ENCODE assay signal across 21 cellular contexts in the genomic region with DNA sequence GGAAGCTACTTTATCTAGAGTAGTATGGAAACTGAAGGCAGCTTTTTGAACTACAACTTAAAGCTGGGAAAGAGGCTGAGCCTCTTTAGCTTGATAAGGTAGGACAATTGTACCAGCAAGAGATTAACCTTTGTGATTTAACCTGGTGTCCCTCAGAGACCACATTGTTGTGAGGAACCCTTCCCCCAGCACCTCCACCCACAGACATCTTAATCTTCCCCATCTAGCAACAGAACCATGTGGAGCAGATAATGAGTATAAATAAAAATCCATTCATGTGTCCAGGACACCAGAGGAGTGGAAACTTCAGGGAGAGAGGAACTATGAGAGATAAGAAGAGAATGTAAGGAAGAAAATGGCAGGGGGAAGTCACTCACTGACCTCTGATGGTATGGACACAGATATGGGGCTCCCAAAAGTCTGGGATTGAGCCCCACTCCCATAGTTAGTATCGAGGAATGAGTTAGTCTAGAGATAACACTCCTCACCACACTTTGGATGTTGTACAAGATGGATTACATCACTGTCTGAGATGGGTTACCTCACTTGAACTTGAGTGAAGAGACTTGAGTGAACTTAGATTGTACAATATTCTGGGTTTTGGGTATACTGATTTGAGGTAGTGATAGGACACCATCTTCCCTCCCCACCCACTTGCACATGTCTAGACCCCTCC.
"Had no signal": no experiment of that assay in that cellular context is flagged by ENCODE, and none has a peak within 500 bp of the region (broad histone marks: within the 10 kb centered on the region; RNA-seq: fewer than 3 reads in every experiment).

No MANE protein-coding gene starts in this region.

- ATAC-seq: left lung, psoas muscle, SK-N-SH treated with all-trans-retinoic acid at 6 μM for 48 hours had no signal

- H3K27ac Mint-ChIP-seq: activated naive CD4-positive, alpha-beta T cell treated with anti-CD3 and anti-CD28 coated beads for 36 hours; activated T-helper 17 cell treated with anti-CD3 and anti-CD28 coated beads, Interleukin-2, amount 50 U/mL, for 72 hours; T-helper 1 cell treated with Interleukin-12 subunit alpha and Interleukin-12 subunit beta and Interleukin-4 antibody, amounts not matched to agents 30 μg/mL and 1 μg/mL, for 36 hours had no signal

- H3K4me3 Mint-ChIP-seq: activated naive CD4-positive, alpha-beta T cell treated with anti-CD3 and anti-CD28 coated beads for 36 hours; activated T-helper 17 cell treated with anti-CD3 and anti-CD28 coated beads, Interleukin-2, amount 50 U/mL, for 72 hours; nephron progenitor cell had no signal

- H3K9me3 ChIP-seq: adrenal gland, breast epithelium, esophagus squamous epithelium, left lung, psoas muscle, sigmoid colon, suprapubic skin, upper lobe of left lung had no signal

- H3K9me3 Mint-ChIP-seq: activated naive CD4-positive, alpha-beta T cell treated with anti-CD3 and anti-CD28 coated beads for 36 hours; activated T-helper 17 cell treated with anti-CD3 and anti-CD28 coated beads, Interleukin-2, amount 50 U/mL, for 72 hours; nephron progenitor cell had no signal

- H3K36me3 ChIP-seq: adrenal gland, breast epithelium, esophagus squamous epithelium, heart left ventricle, left lung, sigmoid colon, suprapubic skin, upper lobe of left lung had no signal

- H3K27me3 Mint-ChIP-seq: activated T-helper 17 cell treated with anti-CD3 and anti-CD28 coated beads, Interleukin-2, amount 50 U/mL, for 72 hours had no signal

- H3K27me3 ChIP-seq: adrenal gland, breast epithelium, esophagus squamous epithelium, heart left ventricle, left lung, sigmoid colon, suprapubic skin, upper lobe of left lung had no signal

- H3K27ac ChIP-seq: adrenal gland, breast epithelium, esophagus squamous epithelium, left lung, psoas muscle, sigmoid colon, suprapubic skin, upper lobe of left lung had no signal

- FAIRE-seq: frontal cortex, TTC549 had no signal

- H3K4me3 ChIP-seq: adrenal gland, breast epithelium, esophagus squamous epithelium, heart left ventricle, left lung, psoas muscle, sigmoid colon, suprapubic skin, upper lobe of left lung had no signal

- DNase-seq: activated CD4-positive, alpha-beta T cell treated with anti-CD3 and anti-CD28 coated beads, Interleukin-2, amount 50 U/mL, for 48 hours; activated CD4-positive, CD25-positive, alpha-beta regulatory T cell; activated CD8-positive, alpha-beta memory T cell treated with anti-CD3 and anti-CD28 coated beads, Interleukin-2, amount 50 U/mL, for 48 hours; adrenal gland; esophagus squamous epithelium; heart left ventricle; islet precursor cell; left lung; nephron progenitor cell; psoas muscle; sigmoid colon; stimulated activated naive CD4-positive, alpha-beta T cell treated with Interleukin-2 at 50 U/mL for 16 hours; upper lobe of left lung had no signal

- H3K4me1 ChIP-seq: breast epithelium had no signal
